1 cellular context compared by ENCODE assay signal in genomic region chr1:23484253-23485001, GRCh38.
TF ChIP-seq lines count a peak whose summit lies in the region.

No MANE protein-coding gene starts in this region.

TF ChIP-seq in K562, 482 proteins besides CTCF, POLR2A, EP300 and RAD21 (continued from another document and continues in another):
- TF ChIP-seq MLLT1 (IDR thresholded peaks at IDR 0.05) = 0 out of 4 replicates have a peak, but pooled peaks of 1 of the 2 experiments have one; percentile 28
- TF ChIP-seq KAT8 (IDR thresholded peaks at IDR 0.05; ENCODE audit: low read depth) = no peak
- TF ChIP-seq CHD4 (IDR thresholded peaks at IDR 0.05; ENCODE audit: insufficient read depth, insufficient replicate concordance, low read depth, low read length, poor library complexity, severe bottlenecking) = peak; percentile 99
- TF ChIP-seq THAP7 (CRISPR knock-in tag; IDR thresholded peaks at IDR 0.05) = no peak
- TF ChIP-seq ZNF239 (CRISPR knock-in tag; IDR thresholded peaks at IDR 0.05) = no peak
- no peak for TF ChIP-seq MEF2A (IDR thresholded peaks at IDR 0.05; ENCODE audit: control insufficient read depth, low read depth, low read length)
- peak; percentile 59 to 82 for TF ChIP-seq MAZ (CRISPR knock-in tag; conservative IDR thresholded peaks at IDR 0.05 in 1 of 2, IDR thresholded peaks at IDR 0.05 in 1 of 2)
- TF ChIP-seq NONO (IDR thresholded peaks at IDR 0.05; ENCODE audit: low read depth in 2 of 2, low read length in 1 of 2) = no peak
- TF ChIP-seq SMAD1 (IDR thresholded peaks at IDR 0.05; ENCODE audit: low read depth, low read length, partially characterized antibody) = no peak
- peak; percentile 37; the same call in 1 of the 2 replicates for TF ChIP-seq MYC (IDR thresholded peaks at IDR 0.05; ENCODE audit: low read depth, low read length)
- no peak for TF ChIP-seq MYC (CRISPR knock-in tag; IDR thresholded peaks at IDR 0.05; ENCODE audit: borderline replicate concordance, low read depth)
- TF ChIP-seq RFX1 (IDR thresholded peaks at IDR 0.05) = no peak
- TF ChIP-seq ZNF395 (CRISPR knock-in tag; IDR thresholded peaks at IDR 0.05) = no peak
- TF ChIP-seq CGGBP1 (CRISPR knock-in tag; IDR thresholded peaks at IDR 0.05) = no peak
- TF ChIP-seq HOMEZ (CRISPR knock-in tag; IDR thresholded peaks at IDR 0.05) = no peak
- TF ChIP-seq NR0B1 (IDR thresholded peaks at IDR 0.05; ENCODE audit: partially characterized antibody) = no peak
- no peak for TF ChIP-seq C11orf30 (IDR thresholded peaks at IDR 0.05; ENCODE audit: low read depth)
- no peak for TF ChIP-seq TCF15 (CRISPR knock-in tag; IDR thresholded peaks at IDR 0.05)
- no peak for TF ChIP-seq ZNF507 (tag; conservative IDR thresholded peaks at IDR 0.05)
- peak; percentile 73; the same call in 1 of the 2 replicates for TF ChIP-seq ZNF740 (CRISPR knock-in tag; IDR thresholded peaks at IDR 0.05)
- TF ChIP-seq ZNF740 (tag; IDR thresholded peaks at IDR 0.05) = peak in 1 of 2 experiments; percentile 28; a peak in 1 of 4 replicates
- no peak for TF ChIP-seq KDM2B (CRISPR knock-in tag; IDR thresholded peaks at IDR 0.05)
- TF ChIP-seq ERF (CRISPR knock-in tag; IDR thresholded peaks at IDR 0.05) = no peak
- peak; percentile 89 for TF ChIP-seq PTBP1 (IDR thresholded peaks at IDR 0.05; ENCODE audit: low read depth, low read length)
- TF ChIP-seq ZNF644 (tag; IDR thresholded peaks at IDR 0.05; ENCODE audit: low read depth) = no peak
- TF ChIP-seq MTA1 (IDR thresholded peaks at IDR 0.05; ENCODE audit: borderline replicate concordance) = peak; percentile 42; the same call in 1 of the 2 replicates
- TF ChIP-seq PHF20 (IDR thresholded peaks at IDR 0.05; ENCODE audit: partially characterized antibody) = peak; percentile 55
- TF ChIP-seq ZNF586 (CRISPR knock-in tag; conservative IDR thresholded peaks at IDR 0.05) = no peak
- TF ChIP-seq ZNF512 (tag; IDR thresholded peaks at IDR 0.05) = no peak
- TF ChIP-seq ADNP (tag; IDR thresholded peaks at IDR 0.05) = peak; percentile 98
- peak; percentile 71 for TF ChIP-seq EP400 (IDR thresholded peaks at IDR 0.05)
- TF ChIP-seq ZBTB12 (CRISPR knock-in tag; IDR thresholded peaks at IDR 0.05) = no peak
- TF ChIP-seq CTCFL (IDR thresholded peaks at IDR 0.05; ENCODE audit: borderline replicate concordance, insufficient read depth, low read depth, low read length, poor library complexity, severe bottlenecking) = no peak
- TF ChIP-seq KDM1A (IDR thresholded peaks at IDR 0.05) = peak; percentile 93 to 97
- TF ChIP-seq ZNF354B (CRISPR knock-in tag; IDR thresholded peaks at IDR 0.05) = no peak
- TF ChIP-seq TCF3 (CRISPR knock-in tag; IDR thresholded peaks at IDR 0.05) = no peak
- TF ChIP-seq TBL1XR1 (IDR thresholded peaks at IDR 0.05; ENCODE audit: low read length in 2 of 2) = no peak
- no peak for TF ChIP-seq ZNF436 (CRISPR knock-in tag; IDR thresholded peaks at IDR 0.05)
- TF ChIP-seq LARP7 (IDR thresholded peaks at IDR 0.05) = no peak; the same call in 1 of the 2 replicates
- TF ChIP-seq CSDE1 (IDR thresholded peaks at IDR 0.05) = no peak
- no peak for TF ChIP-seq NR2C1 (IDR thresholded peaks at IDR 0.05)
- 0 out of 2 replicates have a peak, but pooled peaks have one; percentile 22 for TF ChIP-seq NR2C1 (tag; IDR thresholded peaks at IDR 0.05)
